In genomic region chr4:98997176-98997575, GRCh38 we compare ENCODE assay signal across 10 cellular contexts. TPM values are rescaled to one million over a fixed set of nuclear protein-coding genes. Genes with fewer than 3 reads are reported as not detected.
A peak's percentile ranks its signal among the peaks of the same experiment; 100 is the strongest.
DNase-seq lines count a peak whose midpoint lies in the region; ATAC-seq and TF ChIP-seq lines count a peak whose summit lies in the region.
"Had no signal": no experiment of that assay in that cellular context is flagged by ENCODE, and none has a peak within 500 bp of the region (broad histone marks: within the 10 kb centered on the region; RNA-seq: fewer than 3 reads in every experiment).

No MANE protein-coding gene starts in this region.

- whole genome bisulfite sequencing in HUES64, result 75% methylated on average over 5 of the region's 6 CpGs
- WGBS in testis, 2 donors, result 42 to 44% methylated on average over 6 of the region's 6 CpGs

- no peak for ATAC-seq in naive B cell (ENCODE audit: low read depth in 2 of 2)

- POLR2A ChIA-PET in Caco-2 (lab: Charles Lee), result no interaction called here

- H3K9me3 Mint-ChIP-seq in Caco-2 (ENCODE audit: unreplicated experiment) (no peaks in the 10 kb centered on the region), naive B cell (no peaks in the 10 kb centered on the region)
- no peaks in the 10 kb centered on the region for H3K9me3 Mint-ChIP-seq in activated naive CD8-positive, alpha-beta T cell (ENCODE audit: low read depth)

- H3K36me3 ChIP-seq in Caco-2 (ENCODE audit: control insufficient read depth, insufficient read depth, low read length) (no peaks in the 10 kb centered on the region), HUES64 (ENCODE audit: insufficient read depth, low read length) (no peaks in the 10 kb centered on the region), testis (ENCODE audit: low read depth, missing control alignments) (no peaks in the 10 kb centered on the region)
- H3K36me3 ChIP-seq: suprapubic skin had no signal

- no peak overlapping the region for H3K27ac ChIP-seq in HUES64 (ENCODE audit: low read depth, low read length)
- H3K27ac ChIP-seq in testis, result peak overlapping the region in 1 of 2 donors; percentile 90
- H3K27ac ChIP-seq: suprapubic skin had no signal

- BruUV-seq in Caco-2 (replicated peaks; lab: Mats Ljungman, UMichigan), result no TSS peak

- DNase-seq in Caco-2 (no peak), naive B cell (no peak), GM19240 (ENCODE audit: insufficient read length, low spot score) (no peak), NCI-H2107 treated with DMSO at 0.1 percent for 48 hours (lab: John Stamatoyannopoulos, UW; ENCODE audit: unreplicated experiment) (no peak), testis (no peak)
- no peak for DNase-seq in stimulated activated naive CD4-positive, alpha-beta T cell treated with Interleukin-2 at 50 U/mL for 16 hours (lab: John Stamatoyannopoulos, UW)
- DNase-seq: NCI-H524 treated with DMSO at 0.1 percent for 48 hours had no signal

- intact Hi-C loops in Caco-2 (cut with micrococcal nuclease; ENCODE audit: unreplicated experiment) (loop anchor here (5.0 kb wide), 2 partner anchors 250 to 855 kb away; partner anchors contain the start of gene STPG2), testis (cut with DNase I; ENCODE audit: low total_unique reads) (no loop called here)

- CTCF ChIA-PET in Caco-2 (lab: Charles Lee), result interaction anchor here (5.1 kb wide), 1 partner anchor 59 kb away, joined by 80 read pairs; no protein-coding TSS in a partner anchor

- H3K4me1 Mint-ChIP-seq in Caco-2 (ENCODE audit: low read depth, unreplicated experiment) (peaks cover 27% of the 10 kb centered on the region), naive B cell (peaks cover 21 to 51% (median 45%) of the 10 kb centered on the region in 3 donors)
- peaks cover 56% of the 10 kb centered on the region for H3K4me1 Mint-ChIP-seq in activated naive CD8-positive, alpha-beta T cell (ENCODE audit: low read depth)

- H3K27me3 Mint-ChIP-seq in Caco-2 (ENCODE audit: insufficient read depth, unreplicated experiment) (no peaks in the 10 kb centered on the region), naive B cell (no peaks in the 10 kb centered on the region)
- no peaks in the 10 kb centered on the region for H3K27me3 Mint-ChIP-seq in activated naive CD8-positive, alpha-beta T cell

- H3K4me3 Mint-ChIP-seq in Caco-2 (ENCODE audit: unreplicated experiment) (peak overlapping the region; percentile 85), naive B cell (peak overlapping the region in 5 of 8 donors; percentile 20 to 89 (median 36))
- peak overlapping the region; percentile 93 for H3K4me3 Mint-ChIP-seq in activated naive CD8-positive, alpha-beta T cell

- TF ChIP-seq CTCF in Caco-2 (IDR thresholded peaks at IDR 0.05; ENCODE audit: insufficient read depth in 1 of 2, low read depth in 1 of 2, low read length in 1 of 2, severe bottlenecking in 1 of 2, unreplicated experiment in 1 of 2) (no peak), testis (IDR thresholded peaks at IDR 0.05) (no peak)

- H3K36me3 Mint-ChIP-seq in Caco-2 (ENCODE audit: insufficient read depth, unreplicated experiment) (no peaks in the 10 kb centered on the region), naive B cell (no peaks in the 10 kb centered on the region)
- H3K36me3 Mint-ChIP-seq in activated naive CD8-positive, alpha-beta T cell, result peaks cover 2% of the 10 kb centered on the region

- H3K4me1 ChIP-seq in Caco-2 (peaks cover 26% of the 10 kb centered on the region), HUES64 (ENCODE audit: insufficient read depth, low read length) (peaks cover 34% of the 10 kb centered on the region), testis (peaks cover 5% of the 10 kb centered on the region)

- no peaks in the 10 kb centered on the region for H3K9me3 ChIP-seq in Caco-2
- H3K9me3 ChIP-seq in HUES64 (ENCODE audit: insufficient read depth, low read depth, low read length), result no peaks in the 10 kb centered on the region
- H3K9me3 ChIP-seq in testis, result no peaks in the 10 kb centered on the region
- H3K9me3 ChIP-seq: suprapubic skin had no signal

- TF ChIP-seq POLR2A in testis (IDR thresholded peaks at IDR 0.05), result no peak

- H3K4me3 ChIP-seq in Caco-2 (ENCODE audit: low read depth, low read length) (peak overlapping the region; percentile 97), HUES64 (ENCODE audit: low read length) (peak overlapping the region; percentile 95), testis (peak overlapping the region in 1 of 2 donors; percentile 95)

- H3K27ac Mint-ChIP-seq in Caco-2 (ENCODE audit: unreplicated experiment) (no peak overlapping the region), naive B cell (peak overlapping the region in 1 of 6 donors; percentile 48)
- peak overlapping the region; percentile 41 for H3K27ac Mint-ChIP-seq in activated naive CD8-positive, alpha-beta T cell

- H3K27me3 ChIP-seq in Caco-2 (replicated peaks; ENCODE audit: control insufficient read depth, insufficient read depth, low read length) (no peaks in the 10 kb centered on the region), HUES64 (ENCODE audit: insufficient read depth, low read length) (no peaks in the 10 kb centered on the region), testis (no peaks in the 10 kb centered on the region)
- H3K27me3 ChIP-seq: suprapubic skin had no signal

- no peak overlapping the region for H3K9ac ChIP-seq in HUES64 (ENCODE audit: low read depth, low read length)

RNA-seq across cellular contexts. Expression of gene METAP1, which starts 1.7 kb away (rescaled TPM):
- 75.2 and 83.0 TPM in 2 replicates for total RNA-seq in Caco-2 (2022)
- polyA plus RNA-seq in HUES64 (2013, experiment 1 of 2), result 54.0 TPM
- 60.3 TPM for polyA plus RNA-seq in HUES64 (2013, experiment 2 of 2)
- polyA plus RNA-seq in naive B cell (ENCODE audit: low read depth in 6 of 6), result 10 to 100 TPM; 12.8 to 30.3 (median 24.6) TPM
- 100 to 1,000 TPM in 1 of 2 donors, 10 to 100 TPM in 1; 80.5 to 117 TPM for total RNA-seq in testis
- polyA plus RNA-seq in testis (ENCODE audit: insufficient read depth, low read depth, low replicate concordance), result 107 TPM

Comparison
In these comparisons a context has a peak if more than half of its experiments do, and no peak if none do; other contexts are left out.
1. H3K4me3 Mint-ChIP-seq: peak in every context shown above with its lines; median percentile 93 in activated naive CD8-positive, alpha-beta T cell; 85 in Caco-2; 36 in naive B cell.